ENCODE assay signal across 1 cellular context in the genomic region with DNA sequence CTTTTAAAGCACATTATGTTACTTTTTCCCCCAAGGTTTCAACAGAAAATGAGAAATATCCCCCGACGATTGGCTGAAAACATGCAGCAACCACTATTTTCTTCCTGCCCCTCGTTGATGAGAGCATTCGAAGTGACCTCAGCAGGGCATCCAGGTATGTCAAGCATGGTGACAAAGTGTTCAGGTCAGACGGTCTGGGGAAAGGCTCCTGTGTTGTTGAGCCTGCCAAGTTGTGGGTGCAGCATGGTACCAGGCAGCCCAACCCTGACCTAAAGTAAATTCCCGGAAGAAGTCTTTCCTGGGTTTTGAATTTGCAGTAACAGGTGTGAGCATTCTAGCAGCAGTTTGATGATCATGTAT.
TF ChIP-seq lines count a peak whose summit lies in the region.

No MANE protein-coding gene starts in this region.

TF ChIP-seq in GM23338, 12 proteins besides CTCF, POLR2A, EP300 and RAD21 (continued from another document):
- TF ChIP-seq, protein P1, sequence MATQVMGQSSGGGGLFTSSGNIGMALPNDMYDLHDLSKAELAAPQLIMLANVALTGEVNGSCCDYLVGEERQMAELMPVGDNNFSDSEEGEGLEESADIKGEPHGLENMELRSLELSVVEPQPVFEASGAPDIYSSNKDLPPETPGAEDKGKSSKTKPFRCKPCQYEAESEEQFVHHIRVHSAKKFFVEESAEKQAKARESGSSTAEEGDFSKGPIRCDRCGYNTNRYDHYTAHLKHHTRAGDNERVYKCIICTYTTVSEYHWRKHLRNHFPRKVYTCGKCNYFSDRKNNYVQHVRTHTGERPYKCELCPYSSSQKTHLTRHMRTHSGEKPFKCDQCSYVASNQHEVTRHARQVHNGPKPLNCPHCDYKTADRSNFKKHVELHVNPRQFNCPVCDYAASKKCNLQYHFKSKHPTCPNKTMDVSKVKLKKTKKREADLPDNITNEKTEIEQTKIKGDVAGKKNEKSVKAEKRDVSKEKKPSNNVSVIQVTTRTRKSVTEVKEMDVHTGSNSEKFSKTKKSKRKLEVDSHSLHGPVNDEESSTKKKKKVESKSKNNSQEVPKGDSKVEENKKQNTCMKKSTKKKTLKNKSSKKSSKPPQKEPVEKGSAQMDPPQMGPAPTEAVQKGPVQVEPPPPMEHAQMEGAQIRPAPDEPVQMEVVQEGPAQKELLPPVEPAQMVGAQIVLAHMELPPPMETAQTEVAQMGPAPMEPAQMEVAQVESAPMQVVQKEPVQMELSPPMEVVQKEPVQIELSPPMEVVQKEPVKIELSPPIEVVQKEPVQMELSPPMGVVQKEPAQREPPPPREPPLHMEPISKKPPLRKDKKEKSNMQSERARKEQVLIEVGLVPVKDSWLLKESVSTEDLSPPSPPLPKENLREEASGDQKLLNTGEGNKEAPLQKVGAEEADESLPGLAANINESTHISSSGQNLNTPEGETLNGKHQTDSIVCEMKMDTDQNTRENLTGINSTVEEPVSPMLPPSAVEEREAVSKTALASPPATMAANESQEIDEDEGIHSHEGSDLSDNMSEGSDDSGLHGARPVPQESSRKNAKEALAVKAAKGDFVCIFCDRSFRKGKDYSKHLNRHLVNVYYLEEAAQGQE (IDR thresholded peaks at IDR 0.05; ENCODE audit: unreplicated experiment): no peak
- TF ChIP-seq NANOG (IDR thresholded peaks at IDR 0.05; ENCODE audit: borderline replicate concordance) (no peak), EZH2 (IDR thresholded peaks at IDR 0.05; ENCODE audit: low read depth, unreplicated experiment) (no peak), ZNF331 (CRISPR knock-in tag; IDR thresholded peaks at IDR 0.05; ENCODE audit: low read depth) (no peak), JUNB (IDR thresholded peaks at IDR 0.05; ENCODE audit: unreplicated experiment) (no peak), CREB1 (CRISPR knock-in tag; IDR thresholded peaks at IDR 0.05; ENCODE audit: low read depth) (no peak), ZNF114 (CRISPR knock-in tag; IDR thresholded peaks at IDR 0.05) (no peak)
